ENCODE assay signal across 25 cellular contexts in the genomic region with DNA sequence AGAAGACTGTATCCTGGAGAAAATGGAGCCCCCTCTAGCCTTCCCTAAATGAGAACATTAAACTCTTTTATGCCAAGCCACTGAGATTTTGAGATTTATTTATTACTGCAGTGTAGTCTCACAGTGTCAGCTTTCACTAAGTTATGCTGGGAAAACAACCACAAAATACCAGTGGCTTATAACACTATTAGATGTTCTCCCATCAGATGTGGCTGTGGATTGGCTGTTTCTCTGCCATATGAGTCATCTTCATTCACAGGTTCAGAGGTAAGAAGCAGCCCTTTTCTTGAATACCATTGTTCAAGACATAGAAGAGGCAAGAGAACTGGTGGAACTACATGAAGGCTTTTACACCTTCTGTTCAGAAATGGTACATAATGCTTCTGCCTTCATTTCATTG. TPM values are rescaled to one million over a fixed set of nuclear protein-coding genes. Genes with fewer than 3 reads are reported as not detected.
A peak's percentile ranks its signal among the peaks of the same experiment; 100 is the strongest.
DNase-seq lines count a peak whose midpoint lies in the region; ATAC-seq, FAIRE-seq and TF ChIP-seq lines count a peak whose summit lies in the region.
"Had no signal": no experiment of that assay in that cellular context is flagged by ENCODE, and none has a peak within 500 bp of the region (broad histone marks: within the 10 kb centered on the region; RNA-seq: fewer than 3 reads in every experiment).

No MANE protein-coding gene starts in this region.

- DNase-seq in HCEC 1CT, result peak; percentile 10
- DNase-seq in astrocyte (ENCODE audit: low read depth), result peak; percentile 77
- peak in 1 of 2 donors; percentile 56 for DNase-seq in foreskin keratinocyte
- DNase-seq in urothelium cell line (ENCODE audit: low spot score), result peak; percentile 49
- no peak for DNase-seq in upper lobe of right lung
- DNase-seq in hepatic stellate cell (ENCODE audit: low spot score), result no peak
- DNase-seq: activated CD4-positive, alpha-beta T cell treated with anti-CD3 and anti-CD28 coated beads, Interleukin-2, amount 10 ng/mL, durations not matched to agents 7 days and 5 days; activated naive CD4-positive, alpha-beta T cell treated with anti-CD3 and anti-CD28 coated beads, Interleukin-2, amount 50 U/mL, for 16 hours; CD8-positive, alpha-beta T cell; DMS 273 treated with DMSO at 0.1 percent for 48 hours; effector CD4-positive, alpha-beta T cell; hypothalamus; Kasumi-1; NCI-H1048; NCI-H187; NCI-H69; nephron progenitor cell; RPMI8226; T-helper 9 cell had no signal

- H3K27ac ChIP-seq in astrocyte (ENCODE audit: low read depth, low read length) (no peak overlapping the region), foreskin keratinocyte (no peak overlapping the region), upper lobe of right lung (no peak overlapping the region)
- H3K27ac ChIP-seq: ascending aorta had no signal

- H3K27ac Mint-ChIP-seq in astrocyte (ENCODE audit: unreplicated experiment), result peak overlapping the region; percentile 36
- H3K27ac Mint-ChIP-seq: activated CD4-positive, alpha-beta T cell treated with anti-CD3 and anti-CD28 coated beads, Interleukin-2, amount 10 ng/mL, durations not matched to agents 7 days and 5 days; CD8-positive, alpha-beta T cell; nephron progenitor cell had no signal

- no peaks in the 10 kb centered on the region for H4K20me1 ChIP-seq in astrocyte (ENCODE audit: insufficient read depth, low read length)

- no peak overlapping the region for H3K4me3 ChIP-seq in astrocyte (ENCODE audit: insufficient read depth, low read depth, low read length)
- no peak overlapping the region for H3K4me3 ChIP-seq in upper lobe of right lung
- H3K4me3 ChIP-seq: ascending aorta, tibial nerve had no signal

- no peaks in the 10 kb centered on the region for H3K36me3 Mint-ChIP-seq in astrocyte (ENCODE audit: low read depth, unreplicated experiment)
- H3K36me3 Mint-ChIP-seq: CD8-positive, alpha-beta T cell had no signal

- no peak overlapping the region for H3K4me3 Mint-ChIP-seq in astrocyte (ENCODE audit: unreplicated experiment)
- H3K4me3 Mint-ChIP-seq: activated CD4-positive, alpha-beta T cell treated with anti-CD3 and anti-CD28 coated beads, Interleukin-2, amount 10 ng/mL, durations not matched to agents 7 days and 5 days; CD8-positive, alpha-beta T cell; nephron progenitor cell had no signal

- no peak overlapping the region for H2AFZ ChIP-seq in astrocyte (ENCODE audit: low read depth, low read length)

- H3K4me1 Mint-ChIP-seq in astrocyte (ENCODE audit: low read depth, unreplicated experiment), result peaks cover 12% of the 10 kb centered on the region
- H3K4me1 Mint-ChIP-seq: nephron progenitor cell had no signal

- H3K9me3 ChIP-seq in astrocyte (ENCODE audit: insufficient read depth, low read depth, low read length) (no peaks in the 10 kb centered on the region), upper lobe of right lung (no peaks in the 10 kb centered on the region)
- H3K9me3 ChIP-seq: ascending aorta had no signal

- peaks cover 5% of the 10 kb centered on the region for H3K9me3 Mint-ChIP-seq in astrocyte (ENCODE audit: unreplicated experiment)
- H3K9me3 Mint-ChIP-seq: activated CD4-positive, alpha-beta T cell treated with anti-CD3 and anti-CD28 coated beads, Interleukin-2, amount 10 ng/mL, durations not matched to agents 7 days and 5 days; CD8-positive, alpha-beta T cell had no signal

- peak; percentile 34 for FAIRE-seq in astrocyte (lab: Jason Lieb, UNC)
- FAIRE-seq in urothelium cell line (lab: Jason Lieb, UNC), result no peak
- FAIRE-seq: frontal cortex, HepG2 had no signal

- ATAC-seq in foreskin keratinocyte, result peak; percentile 53
- no peak for ATAC-seq in upper lobe of right lung
- no peak for ATAC-seq in HG02798 (IDR thresholded peaks at IDR 0.05; ENCODE audit: poor library complexity, unreplicated experiment)
- ATAC-seq: CD8-positive, alpha-beta T cell; HepG2 had no signal

- H3K27me3 ChIP-seq in astrocyte (ENCODE audit: insufficient read depth, low read length) (no peaks in the 10 kb centered on the region), foreskin keratinocyte (no peaks in the 10 kb centered on the region), upper lobe of right lung (no peaks in the 10 kb centered on the region)
- H3K27me3 ChIP-seq: ascending aorta, tibial nerve had no signal

- peaks cover 2% of the 10 kb centered on the region for H3K27me3 Mint-ChIP-seq in astrocyte (ENCODE audit: low read depth, unreplicated experiment)

- intact Hi-C loops in upper lobe of right lung (cut with DNase I), result no loop called here

- H3K4me1 ChIP-seq in astrocyte (ENCODE audit: insufficient read depth, low read length) (no peaks in the 10 kb centered on the region), foreskin keratinocyte (peaks cover 12% of the 10 kb centered on the region), upper lobe of right lung (no peaks in the 10 kb centered on the region)
- H3K4me1 ChIP-seq: ascending aorta had no signal

- H3K4me2 ChIP-seq in astrocyte (ENCODE audit: low read length), result no peak overlapping the region

- H3K79me2 ChIP-seq in astrocyte (ENCODE audit: insufficient read depth, low read length), result no peaks in the 10 kb centered on the region

- no peak overlapping the region for H3K9ac ChIP-seq in astrocyte (ENCODE audit: low read length)

- TF ChIP-seq CTCF in astrocyte (IDR thresholded peaks at IDR 0.05; ENCODE audit: insufficient read depth, low read depth, low read length) (no peak), foreskin keratinocyte (conservative IDR thresholded peaks at IDR 0.05) (no peak), upper lobe of right lung (IDR thresholded peaks at IDR 0.05) (no peak)

- H3K36me3 ChIP-seq in astrocyte (ENCODE audit: insufficient read depth, low read length) (no peaks in the 10 kb centered on the region), upper lobe of right lung (no peaks in the 10 kb centered on the region)
- H3K36me3 ChIP-seq: ascending aorta, tibial nerve had no signal

RNA-seq across cellular contexts. Expression of gene ST6GALNAC5, which starts 32.1 kb away (rescaled TPM):
- 0.19 and 1.3 TPM in 2 replicates for total RNA-seq in astrocyte
- 21.6 and 24.8 TPM in 2 replicates for total RNA-seq in foreskin keratinocyte
- polyA plus RNA-seq in foreskin keratinocyte, result 8.0 and 9.8 TPM in 2 replicates
- 23.1 TPM for total RNA-seq in upper lobe of right lung
- total RNA-seq: activated CD4-positive, alpha-beta T cell treated with anti-CD3 and anti-CD28 coated beads, Interleukin-2, amount 10 ng/mL, durations not matched to agents 7 days and 5 days; CD8-positive, alpha-beta T cell; HepG2; mononuclear cell had no signal
- polyA plus RNA-seq: HepG2 had no signal

Comparison
In these comparisons a context has a peak if more than half of its experiments do, and no peak if none do; other contexts are left out.
1. DNase-seq: peak in HCEC 1CT (single experiment), astrocyte (single experiment) and urothelium cell line (single experiment); none in upper lobe of right lung (single experiment) and hepatic stellate cell (single experiment).